ENCODE assay signal across 1 cellular context in the genomic region with DNA sequence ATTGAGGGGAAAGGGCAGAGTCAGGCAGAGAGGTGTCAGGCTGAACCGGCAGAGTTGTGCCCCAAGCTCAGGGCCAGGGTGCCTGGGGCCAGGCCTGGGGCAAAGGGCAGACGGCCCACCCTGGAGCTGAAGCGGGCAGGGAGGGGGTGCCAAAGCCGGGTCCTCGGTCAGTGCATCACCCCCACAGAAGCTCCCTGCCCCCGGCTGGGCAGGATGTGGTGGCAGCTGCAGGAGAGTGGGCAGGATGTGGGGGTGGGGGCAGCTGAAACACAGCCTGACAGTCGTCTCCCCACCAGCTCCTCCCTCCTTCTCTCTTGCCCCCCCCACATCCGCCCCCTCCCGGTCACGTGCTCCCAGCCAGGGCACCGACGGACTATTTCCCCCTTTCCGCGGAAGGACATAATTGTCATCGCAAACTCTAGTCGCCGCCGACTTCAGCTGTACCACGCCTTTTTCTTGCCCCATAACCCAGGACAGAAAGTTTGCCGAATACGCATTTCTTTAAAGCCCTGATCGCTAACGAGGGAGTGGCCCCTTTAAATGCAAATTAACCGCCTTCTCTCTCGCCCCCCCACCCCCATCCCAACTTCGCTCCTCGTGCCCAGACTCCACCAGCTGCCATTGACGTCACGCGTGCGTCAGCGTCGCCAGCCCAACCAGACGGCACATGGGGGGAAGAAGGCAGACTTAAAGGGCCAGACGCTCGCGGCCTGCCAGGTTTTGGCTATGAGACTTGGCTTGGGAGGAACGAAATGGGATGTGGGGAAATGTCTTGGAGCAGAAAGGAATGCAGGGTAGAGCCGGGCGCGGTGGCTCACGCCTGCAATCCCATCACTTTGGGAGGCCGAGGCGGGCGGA.
TF ChIP-seq lines count a peak whose summit lies in the region.

No MANE protein-coding gene starts in this region.

TF ChIP-seq in IMR-90, 13 proteins besides CTCF, POLR2A, EP300 and RAD21:
- peak; percentile 90 for TF ChIP-seq USF2 (IDR thresholded peaks at IDR 0.05; ENCODE audit: low read depth, low read length)
- peak; percentile 56 for TF ChIP-seq MAFK (IDR thresholded peaks at IDR 0.05; ENCODE audit: low read depth, low read length)
- TF ChIP-seq MXI1 (IDR thresholded peaks at IDR 0.05; ENCODE audit: borderline replicate concordance, low read depth, low read length), result peak; percentile 19; the same call in 1 of the 2 replicates
- TF ChIP-seq BHLHE40 (IDR thresholded peaks at IDR 0.05; ENCODE audit: low read depth, low read length), result peak; percentile 91
- peak; percentile 26; the same call in 1 of the 2 replicates for TF ChIP-seq FOS (IDR thresholded peaks at IDR 0.05; ENCODE audit: low read depth, low read length)
- peak; percentile 95 for TF ChIP-seq MAZ (IDR thresholded peaks at IDR 0.05; ENCODE audit: borderline replicate concordance, low read depth, low read length)
- no peak for TF ChIP-seq NFE2L2 (IDR thresholded peaks at IDR 0.05; ENCODE audit: low read depth, low read length)
- TF ChIP-seq CHD1 (IDR thresholded peaks at IDR 0.05; ENCODE audit: low read depth, low read length), result peak; percentile 72; the same call in 1 of the 2 replicates
- TF ChIP-seq, protein P1, sequence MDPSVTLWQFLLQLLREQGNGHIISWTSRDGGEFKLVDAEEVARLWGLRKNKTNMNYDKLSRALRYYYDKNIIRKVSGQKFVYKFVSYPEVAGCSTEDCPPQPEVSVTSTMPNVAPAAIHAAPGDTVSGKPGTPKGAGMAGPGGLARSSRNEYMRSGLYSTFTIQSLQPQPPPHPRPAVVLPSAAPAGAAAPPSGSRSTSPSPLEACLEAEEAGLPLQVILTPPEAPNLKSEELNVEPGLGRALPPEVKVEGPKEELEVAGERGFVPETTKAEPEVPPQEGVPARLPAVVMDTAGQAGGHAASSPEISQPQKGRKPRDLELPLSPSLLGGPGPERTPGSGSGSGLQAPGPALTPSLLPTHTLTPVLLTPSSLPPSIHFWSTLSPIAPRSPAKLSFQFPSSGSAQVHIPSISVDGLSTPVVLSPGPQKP (IDR thresholded peaks at IDR 0.05; ENCODE audit: borderline replicate concordance, low read depth, low read length), result no peak
- TF ChIP-seq RFX5 (IDR thresholded peaks at IDR 0.05; ENCODE audit: low read depth, low read length), result no peak
- no peak; the same call in 1 of the 2 replicates for TF ChIP-seq CEBPB (IDR thresholded peaks at IDR 0.05; ENCODE audit: low read depth, low read length)
- no peak for TF ChIP-seq RCOR1 (IDR thresholded peaks at IDR 0.05; ENCODE audit: insufficient replicate concordance, low read length)
- 0 out of 2 replicates have a peak, but pooled peaks have one; percentile 16 for TF ChIP-seq SMC3 (IDR thresholded peaks at IDR 0.05; ENCODE audit: low read depth, low read length)
TF ChIP-seq in IMR-90: peak in this region for 8.
